Comparison of ENCODE assay signal across 8 cellular contexts in the genomic region with DNA sequence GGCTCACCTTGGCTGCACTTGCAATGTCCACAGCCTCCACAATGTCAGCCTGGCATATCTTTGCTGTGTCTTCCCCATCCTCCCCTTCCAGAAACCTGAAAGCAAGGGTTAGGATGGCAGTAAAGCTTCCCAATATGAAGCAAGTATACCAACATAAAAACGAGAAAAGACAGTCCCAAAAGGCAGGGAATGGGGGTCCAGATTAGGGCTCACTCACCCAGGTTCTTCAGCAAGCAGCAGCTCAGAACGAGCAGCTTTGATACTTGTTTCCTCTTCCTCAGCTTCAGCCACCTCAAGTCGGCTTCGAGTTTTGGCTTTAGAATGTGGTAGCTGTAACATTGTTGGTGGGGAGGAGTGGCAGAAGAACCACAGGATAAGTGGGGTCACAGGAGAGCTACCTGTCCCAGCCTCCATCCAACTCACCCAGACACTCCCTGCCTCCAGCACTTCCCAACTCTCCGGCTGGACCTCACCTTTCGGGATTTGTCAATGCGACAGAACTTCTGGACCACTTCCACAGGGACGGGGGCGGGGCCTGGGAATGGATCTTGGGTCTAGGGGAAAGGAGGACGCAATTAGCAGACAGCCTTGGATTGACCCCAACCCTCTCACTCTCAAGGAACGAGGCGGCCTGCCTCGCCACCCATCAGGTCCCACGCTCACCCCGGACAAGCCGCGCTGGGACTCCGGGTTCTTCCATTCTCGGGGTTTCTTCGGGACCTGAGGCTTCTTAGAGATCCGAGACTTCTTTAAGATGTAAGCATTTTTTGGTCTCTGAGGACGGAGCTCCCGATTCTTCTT. TPM values are rescaled to one million over a fixed set of nuclear protein-coding genes. Genes with fewer than 3 reads are reported as not detected.
DNase-seq lines count a peak whose midpoint lies in the region; ATAC-seq and TF ChIP-seq lines count a peak whose summit lies in the region.

No MANE protein-coding gene starts in this region.

- H3K27ac ChIP-seq in lung (ENCODE audit: low read depth in 1 of 2, low read length in 1 of 2): peak overlapping the region; percentile 43 to 65
- peak overlapping the region; percentile 81 to 87 for H3K27ac ChIP-seq in uterus

- in situ Hi-C loops in astrocyte of the cerebellum (cut with HindIII; ENCODE audit: low sequenced_read_pairs): no loop called here

- H3K4me1 ChIP-seq in lung (ENCODE audit: control insufficient read depth in 2 of 2, insufficient read depth in 2 of 2, low read length in 2 of 2) (peaks cover 0 to 15% of the 10 kb centered on the region in 2 donors), uterus (peaks cover 9 to 20% of the 10 kb centered on the region in 2 donors)

- ATAC-seq in lung (ENCODE audit: insufficient read depth, low FRiP score): no peak

- H3K9me3 Mint-ChIP-seq in activated naive CD4-positive, alpha-beta T cell treated with anti-CD3 and anti-CD28 coated beads, Interleukin-2, amount 50 U/mL, for 24 hours: no peaks in the 10 kb centered on the region

- peaks cover 12% of the 10 kb centered on the region for H3K36me3 Mint-ChIP-seq in activated naive CD4-positive, alpha-beta T cell treated with anti-CD3 and anti-CD28 coated beads, Interleukin-2, amount 50 U/mL, for 24 hours

- H3K9me3 ChIP-seq in lung (ENCODE audit: control insufficient read depth in 2 of 2, insufficient read depth in 1 of 2, low read length in 1 of 2) (peaks cover 0 to 1% of the 10 kb centered on the region in 2 donors), uterus (no peaks in the 10 kb centered on the region)

- intact Hi-C loops in uterus (cut with DNase I; ENCODE audit: low total_unique reads): no loop called here

- H3K27me3 ChIP-seq in lung (ENCODE audit: control insufficient read depth, insufficient read depth) (no peaks in the 10 kb centered on the region), uterus (no peaks in the 10 kb centered on the region)

- WGBS in lung, 2 donors: 9 to 11% methylated on average over 23 of the region's 23 CpGs

- peaks cover 42% of the 10 kb centered on the region for H3K4me1 Mint-ChIP-seq in activated naive CD4-positive, alpha-beta T cell treated with anti-CD3 and anti-CD28 coated beads, Interleukin-2, amount 50 U/mL, for 24 hours

- H3K4me3 Mint-ChIP-seq in activated naive CD4-positive, alpha-beta T cell treated with anti-CD3 and anti-CD28 coated beads, Interleukin-2, amount 50 U/mL, for 24 hours: peak overlapping the region; percentile 97

- peak overlapping the region; percentile 94 for H3K27ac Mint-ChIP-seq in activated naive CD4-positive, alpha-beta T cell treated with anti-CD3 and anti-CD28 coated beads, Interleukin-2, amount 50 U/mL, for 24 hours

- no peak for TF ChIP-seq POLR2A in uterus (IDR thresholded peaks at IDR 0.05)

- TF ChIP-seq CTCF in astrocyte of the cerebellum (IDR thresholded peaks at IDR 0.05; ENCODE audit: low read depth, low read length, missing control alignments) (no peak), lung (IDR thresholded peaks at IDR 0.05; ENCODE audit: control extremely low read depth, extremely low read depth) (no peak), uterus (IDR thresholded peaks at IDR 0.05) (no peak)

- DNase-seq in activated naive CD4-positive, alpha-beta T cell (lab: John Stamatoyannopoulos, UW): no peak
- no peak for DNase-seq in astrocyte of the cerebellum (ENCODE audit: low read depth)
- no peak for DNase-seq in lung (ENCODE audit: low spot score)
- DNase-seq in uterus: no peak
- no peak for DNase-seq in ureter (ENCODE audit: low spot score)
- DNase-seq in stimulated activated naive CD4-positive, alpha-beta T cell treated with Interleukin-2 at 50 U/mL for 16 hours (lab: John Stamatoyannopoulos, UW): no peak
- no peak for DNase-seq in NOMO-1 treated with DMSO at 0.1 percent for 48 hours (lab: John Stamatoyannopoulos, UW; ENCODE audit: unreplicated experiment)

- no peaks in the 10 kb centered on the region for H3K27me3 Mint-ChIP-seq in activated naive CD4-positive, alpha-beta T cell treated with anti-CD3 and anti-CD28 coated beads, Interleukin-2, amount 50 U/mL, for 24 hours

- H3K4me3 ChIP-seq in astrocyte of the cerebellum (ENCODE audit: low read depth, low read length) (peak overlapping the region; percentile 72), lung (peak overlapping the region; percentile 86), uterus (peak overlapping the region; percentile 80 to 92)

- H3K36me3 ChIP-seq in lung (ENCODE audit: control insufficient read depth in 2 of 2, insufficient read depth in 2 of 2, low read length in 2 of 2) (peaks cover 13 to 34% of the 10 kb centered on the region in 2 donors), uterus (no peaks in the 10 kb centered on the region)

RNA-seq across cellular contexts. Expression of gene WDR46, which starts 0.7 kb away (rescaled TPM):
- total RNA-seq in lung (10 to 100 TPM; 26.3 to 48.0 TPM), uterus (10 to 100 TPM; 17.9 to 60.3 (median 31.7) TPM), ureter (53.8 TPM)
- 10 to 100 TPM; 47.3 to 47.6 TPM for polyA plus RNA-seq in lung

RNA-seq across cellular contexts. Expression of gene PFDN6, which starts 1.1 kb away (rescaled TPM):
- total RNA-seq in lung (10 to 100 TPM; 21.8 to 42.2 TPM), uterus (10 to 100 TPM; 13.6 to 33.5 (median 21.6) TPM), ureter (49.9 TPM)
- polyA plus RNA-seq in lung: 100 to 1,000 TPM; 113 to 377 TPM

RNA-seq across cellular contexts. Expression of gene RGL2, which starts 10.4 kb away (rescaled TPM):
- 10 to 100 TPM; 74.7 to 93.7 TPM for total RNA-seq in lung
- 10 to 100 TPM; 72.2 to 75.4 TPM for polyA plus RNA-seq in lung
- total RNA-seq in uterus: 100 to 1,000 TPM in 1 of 4 donors, 10 to 100 TPM in 3; 34.4 to 118 (median 36.0) TPM
- 163 TPM for total RNA-seq in ureter

RNA-seq across cellular contexts. Expression of gene B3GALT4, which starts 11.4 kb away (rescaled TPM):
- 10 to 100 TPM in 1 of 2 donors, 1 to 10 TPM in 1; 6.8 to 19.0 TPM for total RNA-seq in lung
- 10 to 100 TPM; 11.2 to 16.8 TPM for polyA plus RNA-seq in lung
- total RNA-seq in uterus: 10 to 100 TPM in 3 of 4 donors, 1 to 10 TPM in 1; 5.5 to 15.9 (median 14.3) TPM
- 20.2 TPM for total RNA-seq in ureter

RNA-seq across cellular contexts. Expression of gene RPS18, which starts 16.5 kb away (rescaled TPM):
- total RNA-seq in lung (1,000 to 10,000 TPM; 1,324 to 2,087 TPM), uterus (1,000 to 10,000 TPM; 2,386 to 5,510 (median 4,061) TPM), ureter (3,074 TPM)
- polyA plus RNA-seq in lung: 1,000 to 10,000 TPM; 3,902 to 8,495 TPM
